ENCODE assay signal across 1 cellular context in genomic region chr1:241607497-241607896, GRCh38.
TF ChIP-seq lines count a peak whose summit lies in the region.

No MANE protein-coding gene starts in this region.

TF ChIP-seq in HEK293, 187 proteins besides CTCF, POLR2A, EP300 and RAD21:
- TF ChIP-seq PRDM1 (tag by site-specific recombination; IDR thresholded peaks at IDR 0.05) (peak; percentile 92), ZNF366 (tag by site-specific recombination; conservative IDR thresholded peaks at IDR 0.05) (peak; percentile 84), ZNF600 (tag by site-specific recombination; IDR thresholded peaks at IDR 0.05) (no peak)
TF ChIP-seq in HEK293: peak in this region for 2.
